1 cellular context compared by ENCODE assay signal in genomic region chr3:149186726-149187125, GRCh38.
TF ChIP-seq lines count a peak whose summit lies in the region.

No MANE protein-coding gene starts in this region.

TF ChIP-seq in HepG2, 621 proteins besides CTCF, POLR2A, EP300 and RAD21 (continued from another document):
- TF ChIP-seq HDAC6 (IDR thresholded peaks at IDR 0.05; ENCODE audit: low read depth, low read length) = no peak
